Comparison of ENCODE assay signal across 18 cellular contexts in genomic region chr2:43138441-43138840, GRCh38.
DNase-seq lines count a peak whose midpoint lies in the region; ATAC-seq and TF ChIP-seq lines count a peak whose summit lies in the region.
"Had no signal": no experiment of that assay in that cellular context is flagged by ENCODE, and none has a peak within 500 bp of the region (broad histone marks: within the 10 kb centered on the region; RNA-seq: fewer than 3 reads in every experiment).

No MANE protein-coding gene starts in this region.

- peaks cover 76% of the 10 kb centered on the region for H3K4me1 Mint-ChIP-seq in activated CD4-positive, alpha-beta T cell treated with anti-CD3 and anti-CD28 coated beads for 36 hours
- H3K4me1 Mint-ChIP-seq in central memory CD8-positive, alpha-beta T cell, result peaks cover 80% of the 10 kb centered on the region

- 94% methylated on average over 3 of the region's 3 CpGs for WGBS in smooth muscle cell (ENCODE audit: low lambda C conversion rate)
- WGBS in neuronal stem cell (ENCODE audit: extremely low coverage in 2 of 2, insufficient read length in 2 of 2, insufficient replicate concordance in 1 of 2), 2 donors, result no CpG with 5 or more reads among the region's 3 CpGs

- POLR2A ChIA-PET in activated CD4-positive, alpha-beta T cell treated with anti-CD3 and anti-CD28 coated beads for 36 hours (lab: Charles Lee), result interaction anchor here (2.7 kb wide), 1 partner anchor 89 kb away, joined by 14 read pairs; the partner anchor contains the start of gene ZFP36L2

- no peak overlapping the region for H2BK5ac ChIP-seq in neuronal stem cell (ENCODE audit: low read length)

- intact Hi-C loops in activated CD4-positive, alpha-beta T cell treated with anti-CD3 and anti-CD28 coated beads for 36 hours (cut with DNase I, micrococcal nuclease), result loop anchor here in 1 of 2 experiments (10.0 kb wide), 1 partner anchor 286 kb away; no protein-coding TSS in a partner anchor

- H2AFZ ChIP-seq in smooth muscle cell (ENCODE audit: low read depth) (no peak overlapping the region), neuronal stem cell (ENCODE audit: low read length) (no peak overlapping the region)

- TF ChIP-seq POLR2A in Peyer's patch (IDR thresholded peaks at IDR 0.05), result no peak

- no peak overlapping the region for H3K14ac ChIP-seq in neuronal stem cell (ENCODE audit: low read length)

- H3K4me3 ChIP-seq in Peyer's patch (no peak overlapping the region), smooth muscle cell (no peak overlapping the region), neuronal stem cell (ENCODE audit: low read length in 2 of 2) (no peak overlapping the region)
- H3K4me3 ChIP-seq: gastrocnemius medialis, GM23338, lower lobe of right lung, testis had no signal

- CTCF ChIA-PET in activated CD4-positive, alpha-beta T cell treated with anti-CD3 and anti-CD28 coated beads for 36 hours (lab: Charles Lee), result interaction anchor here (0.7 to 2.9 kb wide), 7 partner anchors 10 to 192 kb away, joined by 3 to 24 read pairs (median 5); no protein-coding TSS in a partner anchor

- ATAC-seq in activated CD4-positive, alpha-beta T cell treated with anti-CD3 and anti-CD28 coated beads for 36 hours, result no peak
- no peak for ATAC-seq in central memory CD8-positive, alpha-beta T cell (replicated peaks; ENCODE audit: extremely low read depth, poor library complexity, severe bottlenecking)
- ATAC-seq: lower lobe of right lung had no signal

- peak overlapping the region; percentile 95 for H3K27ac Mint-ChIP-seq in activated CD4-positive, alpha-beta T cell treated with anti-CD3 and anti-CD28 coated beads for 36 hours
- H3K27ac Mint-ChIP-seq in central memory CD8-positive, alpha-beta T cell (ENCODE audit: low read depth), result peak overlapping the region; percentile 98

- H3K9ac ChIP-seq in smooth muscle cell (ENCODE audit: low read depth) (no peak overlapping the region), neuronal stem cell (ENCODE audit: low read depth, low read length, poor library complexity) (no peak overlapping the region)

- H3K27me3 ChIP-seq in Peyer's patch (no peaks in the 10 kb centered on the region), smooth muscle cell (ENCODE audit: low read depth) (no peaks in the 10 kb centered on the region), neuronal stem cell (ENCODE audit: control insufficient read depth in 3 of 3, insufficient read depth in 3 of 3, low read depth in 1 of 3, low read length in 3 of 3) (no peaks in the 10 kb centered on the region)
- H3K27me3 ChIP-seq: gastrocnemius medialis, testis had no signal

- TF ChIP-seq CTCF in Peyer's patch (IDR thresholded peaks at IDR 0.05) (no peak), smooth muscle cell (IDR thresholded peaks at IDR 0.05; ENCODE audit: borderline replicate concordance, insufficient read depth, poor library complexity, severe bottlenecking) (no peak)

- H3K9me3 ChIP-seq in Peyer's patch (no peaks in the 10 kb centered on the region), smooth muscle cell (replicated peaks; ENCODE audit: low read depth) (no peaks in the 10 kb centered on the region), neuronal stem cell (replicated peaks in 1 of 2; ENCODE audit: control insufficient read depth in 2 of 2, insufficient read depth in 1 of 2, low read depth in 1 of 2, low read length in 2 of 2) (peaks cover 0 to 2% of the 10 kb centered on the region in 2 donors)
- H3K9me3 ChIP-seq: gastrocnemius medialis, lower lobe of right lung, testis had no signal

- peak; percentile 22 for DNase-seq in activated CD4-positive, alpha-beta T cell treated with anti-CD3 and anti-CD28 coated beads for 36 hours
- no peak for DNase-seq in activated CD4-positive, alpha-beta T cell treated with anti-CD3 and anti-CD28 coated beads, Interleukin-2, amount 50 U/mL, for 1 hour
- peak in 1 of 3 donors; percentile 42 for DNase-seq in Peyer's patch
- no peak for DNase-seq in central memory CD8-positive, alpha-beta T cell (ENCODE audit: low spot score in 2 of 2)
- DNase-seq in smooth muscle cell (lab: John Stamatoyannopoulos, UW; ENCODE audit: unreplicated experiment), result no peak
- DNase-seq in DMS 273 (lab: John Stamatoyannopoulos, UW; ENCODE audit: unreplicated experiment), result no peak
- DNase-seq in foreskin melanocyte, result no peak
- no peak for DNase-seq in neuronal stem cell (ENCODE audit: low spot score)
- DNase-seq: gastrocnemius medialis, lower lobe of right lung, MM.1S, NCI-H2029, NCI-H526, retina, testis had no signal

- no peak overlapping the region for H2BK15ac ChIP-seq in neuronal stem cell (ENCODE audit: low read length)

- no peak overlapping the region for H3K4ac ChIP-seq in neuronal stem cell (ENCODE audit: low read length)

- peaks cover 7% of the 10 kb centered on the region for H3K36me3 Mint-ChIP-seq in activated CD4-positive, alpha-beta T cell treated with anti-CD3 and anti-CD28 coated beads for 36 hours (ENCODE audit: low read depth)
- peaks cover 12% of the 10 kb centered on the region for H3K36me3 Mint-ChIP-seq in central memory CD8-positive, alpha-beta T cell (ENCODE audit: insufficient read depth)

- H3K4me2 ChIP-seq in smooth muscle cell, result no peak overlapping the region
- H3K4me2 ChIP-seq in neuronal stem cell (ENCODE audit: insufficient read depth, low read length, poor library complexity, severe bottlenecking), result no peak overlapping the region
- H3K4me2 ChIP-seq: GM23338 had no signal

- H3K4me1 ChIP-seq in Peyer's patch, result peaks cover 4 to 47% (median 43%) of the 10 kb centered on the region in 4 donors
- H3K4me1 ChIP-seq in smooth muscle cell (ENCODE audit: low read depth), result peaks cover 26% of the 10 kb centered on the region
- peaks cover 27 to 32% of the 10 kb centered on the region in 2 donors for H3K4me1 ChIP-seq in neuronal stem cell (ENCODE audit: control insufficient read depth in 2 of 2, insufficient read depth in 1 of 2, low read depth in 1 of 2, low read length in 2 of 2)

- peaks cover 4% of the 10 kb centered on the region for H3F3A ChIP-seq in smooth muscle cell (ENCODE audit: low read depth)

- H3K36me3 ChIP-seq in Peyer's patch (no peaks in the 10 kb centered on the region), smooth muscle cell (ENCODE audit: low read depth) (no peaks in the 10 kb centered on the region), neuronal stem cell (replicated peaks in 1 of 2; ENCODE audit: control insufficient read depth in 2 of 2, insufficient read depth in 2 of 2, low read length in 2 of 2) (no peaks in the 10 kb centered on the region)
- H3K36me3 ChIP-seq: gastrocnemius medialis, lower lobe of right lung had no signal

- no peaks in the 10 kb centered on the region for H3K79me2 ChIP-seq in smooth muscle cell (ENCODE audit: low read depth)

- no peak overlapping the region for H2BK120ac ChIP-seq in neuronal stem cell (ENCODE audit: low read depth, low read length)

- no peak overlapping the region for H2AK5ac ChIP-seq in neuronal stem cell (ENCODE audit: low read depth, low read length)

- H4K20me1 ChIP-seq in smooth muscle cell (ENCODE audit: low read depth), result no peaks in the 10 kb centered on the region

- H3K79me1 ChIP-seq in neuronal stem cell (ENCODE audit: low read depth, low read length), result no peaks in the 10 kb centered on the region

- H4K8ac ChIP-seq in neuronal stem cell (ENCODE audit: low read depth, low read length), result no peak overlapping the region

- H3K4me3 Mint-ChIP-seq in activated CD4-positive, alpha-beta T cell treated with anti-CD3 and anti-CD28 coated beads for 36 hours, result no peak overlapping the region
- H3K4me3 Mint-ChIP-seq in central memory CD8-positive, alpha-beta T cell, result peak overlapping the region; percentile 58
- H3K4me3 Mint-ChIP-seq: GM23338, neural crest cell had no signal

- peak overlapping the region; percentile 80 to 93 (median 89) for H3K27ac ChIP-seq in Peyer's patch
- peak overlapping the region; percentile 82 for H3K27ac ChIP-seq in smooth muscle cell (ENCODE audit: low read depth)
- no peak overlapping the region for H3K27ac ChIP-seq in neuronal stem cell (replicated peaks; ENCODE audit: low read length)
- H3K27ac ChIP-seq: lower lobe of right lung, testis, VCaP had no signal

- H3K27me3 Mint-ChIP-seq in activated CD4-positive, alpha-beta T cell treated with anti-CD3 and anti-CD28 coated beads for 36 hours, result no peaks in the 10 kb centered on the region
- no peaks in the 10 kb centered on the region for H3K27me3 Mint-ChIP-seq in central memory CD8-positive, alpha-beta T cell

- H3K9me3 Mint-ChIP-seq in activated CD4-positive, alpha-beta T cell treated with anti-CD3 and anti-CD28 coated beads for 36 hours (ENCODE audit: low read depth), result no peaks in the 10 kb centered on the region
- no peaks in the 10 kb centered on the region for H3K9me3 Mint-ChIP-seq in central memory CD8-positive, alpha-beta T cell
- H3K9me3 Mint-ChIP-seq: GM23338, neural crest cell had no signal

- no peak overlapping the region for H4K91ac ChIP-seq in neuronal stem cell (ENCODE audit: low read depth, low read length, poor library complexity)

- H3K23ac ChIP-seq in neuronal stem cell (ENCODE audit: low read depth, low read length, poor library complexity), result no peak overlapping the region

- no peak overlapping the region for H2BK12ac ChIP-seq in neuronal stem cell (ENCODE audit: low read length)

- H3K18ac ChIP-seq in neuronal stem cell (ENCODE audit: low read length), result no peak overlapping the region
